Comparison of ENCODE assay signal across 8 cellular contexts in genomic region chr4:22487333-22487732, GRCh38.
"Had no signal": no experiment of that assay in that cellular context is flagged by ENCODE, and none has a peak within 500 bp of the region (broad histone marks: within the 10 kb centered on the region; RNA-seq: fewer than 3 reads in every experiment).

No MANE protein-coding gene starts in this region.

- H3K9me3 ChIP-seq: stomach, thoracic aorta had no signal

- H3K27ac ChIP-seq: stomach, thoracic aorta had no signal

- H3K36me3 ChIP-seq: stomach, thoracic aorta had no signal

- DNase-seq: activated CD4-positive, CD25-positive, alpha-beta regulatory T cell; activated naive CD4-positive, alpha-beta T cell treated with anti-CD3 and anti-CD28 coated beads, Interleukin-2, amount 50 U/mL, for 16 hours; activated T-cell treated with anti-CD3 and anti-CD28 coated beads, Interleukin-2, amount 50 U/mL, for 1 hour; cortex of kidney; small intestine; stomach; T-helper 17 cell had no signal

- H3K4me3 ChIP-seq: stomach, thoracic aorta had no signal

- H3K27me3 ChIP-seq: stomach had no signal
